Comparison of ENCODE assay signal across 15 cellular contexts in the genomic region with DNA sequence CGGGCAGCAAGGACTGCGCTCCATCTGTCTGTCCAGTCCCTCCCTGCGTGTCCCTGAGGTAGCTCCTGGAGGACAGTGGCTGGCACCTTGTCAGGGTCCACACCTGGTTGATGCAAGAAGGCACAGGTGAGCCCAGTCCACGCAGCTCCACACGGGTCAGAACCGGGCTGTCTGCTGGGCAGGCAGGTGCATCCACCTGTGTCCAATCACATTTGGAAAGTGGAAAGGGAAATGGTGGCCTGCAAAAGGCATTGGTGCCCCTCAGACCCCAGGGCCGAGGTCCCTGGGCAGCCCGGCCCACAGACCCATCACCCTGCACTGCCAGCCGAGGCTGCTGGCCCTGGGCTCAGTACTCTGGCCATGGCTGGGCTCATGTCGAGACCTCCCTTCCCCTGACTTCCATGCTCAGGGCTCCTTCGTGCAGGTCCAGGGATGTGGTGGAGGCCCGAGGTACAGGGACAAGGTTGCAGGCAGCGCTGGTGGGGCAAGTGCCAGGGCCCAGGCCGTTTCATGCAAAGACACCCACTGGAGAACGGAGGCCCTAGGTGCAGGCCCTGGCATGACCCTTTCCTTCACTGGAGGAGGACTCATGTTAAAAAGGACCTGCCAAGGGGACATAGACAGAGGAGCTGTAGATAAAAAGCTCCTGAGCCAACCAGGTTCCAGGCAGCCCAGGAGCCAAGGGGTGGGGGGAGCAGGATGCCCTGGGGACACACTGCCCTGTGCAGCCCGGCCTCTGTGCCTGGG. TPM values are rescaled to one million over a fixed set of nuclear protein-coding genes. Genes with fewer than 3 reads are reported as not detected.
A peak's percentile ranks its signal among the peaks of the same experiment; 100 is the strongest.
DNase-seq lines count a peak whose midpoint lies in the region; ATAC-seq, FAIRE-seq and TF ChIP-seq lines count a peak whose summit lies in the region.
"Had no signal": no experiment of that assay in that cellular context is flagged by ENCODE, and none has a peak within 500 bp of the region (broad histone marks: within the 10 kb centered on the region; RNA-seq: fewer than 3 reads in every experiment).

No MANE protein-coding gene starts in this region.

- peak overlapping the region; percentile 99 for H4K91ac ChIP-seq in neuronal stem cell (ENCODE audit: low read depth, low read length, poor library complexity)

- peak overlapping the region; percentile 96 for H2BK12ac ChIP-seq in neuronal stem cell (ENCODE audit: low read length)

- H3K27ac Mint-ChIP-seq in Caco-2 (ENCODE audit: unreplicated experiment): peak overlapping the region; percentile 75

- TF ChIP-seq POLR2A in A549 (IDR thresholded peaks at IDR 0.05; ENCODE audit: low read length): no peak

- H3K4me1 Mint-ChIP-seq in Caco-2 (ENCODE audit: low read depth, unreplicated experiment): peaks cover 62% of the 10 kb centered on the region

- H3K9me3 ChIP-seq in A549: no peaks in the 10 kb centered on the region
- no peaks in the 10 kb centered on the region for H3K9me3 ChIP-seq in Caco-2
- H3K9me3 ChIP-seq in duodenal mucosa (ENCODE audit: control insufficient read depth in 1 of 2, low read length in 2 of 2): no peaks in the 10 kb centered on the region
- H3K9me3 ChIP-seq in neuronal stem cell (replicated peaks in 1 of 2; ENCODE audit: control insufficient read depth in 2 of 2, insufficient read depth in 1 of 2, low read depth in 1 of 2, low read length in 2 of 2): no peaks in the 10 kb centered on the region
- no peaks in the 10 kb centered on the region for H3K9me3 ChIP-seq in effector memory CD4-positive, alpha-beta T cell (ENCODE audit: control insufficient read depth, low read length)

- peak overlapping the region; percentile 100 for H2BK15ac ChIP-seq in neuronal stem cell (ENCODE audit: low read length)

- POLR2A ChIA-PET in A549 (lab: Yijun Ruan, JAX) (no interaction called here), Caco-2 (lab: Charles Lee) (interaction anchor here (0.6 to 1.7 kb wide), 11 partner anchors 8 to 1684 kb away, joined by 3 to 26 read pairs (median 4); a partner anchor contains a TSS)

- peak overlapping the region; percentile 100 for H2BK120ac ChIP-seq in neuronal stem cell (ENCODE audit: low read depth, low read length)

- H3K27me3 ChIP-seq in Caco-2 (replicated peaks; ENCODE audit: control insufficient read depth, insufficient read depth, low read length) (no peaks in the 10 kb centered on the region), duodenal mucosa (ENCODE audit: control insufficient read depth in 1 of 2, insufficient read depth in 2 of 2, low read length in 2 of 2) (peaks cover 0 to 3% of the 10 kb centered on the region in 2 donors), neuronal stem cell (ENCODE audit: control insufficient read depth in 3 of 3, insufficient read depth in 3 of 3, low read depth in 1 of 3, low read length in 3 of 3) (no peaks in the 10 kb centered on the region)
- no peaks in the 10 kb centered on the region for H3K27me3 ChIP-seq in effector memory CD4-positive, alpha-beta T cell (replicated peaks; ENCODE audit: control insufficient read depth, insufficient read depth, low read length, poor library complexity, severe bottlenecking)

- H2BK5ac ChIP-seq in neuronal stem cell (ENCODE audit: low read length): peak overlapping the region; percentile 99

- H3K27me3 Mint-ChIP-seq in Caco-2 (ENCODE audit: insufficient read depth, unreplicated experiment): no peaks in the 10 kb centered on the region

- peak overlapping the region; percentile 40 for H3K4me3 Mint-ChIP-seq in Caco-2 (ENCODE audit: unreplicated experiment)

- DNase-seq in A549 (ENCODE audit: low read depth in 1 of 2, low spot score in 1 of 2) (no peak), Caco-2 (peak in 1 of 2 experiments; percentile 48), neuronal stem cell (ENCODE audit: low spot score) (no peak), NCI-H69 (lab: John Stamatoyannopoulos, UW) (no peak), cerebellar nuclear complex (lab: John Stamatoyannopoulos, UW) (no peak)
- DNase-seq in effector memory CD4-positive, alpha-beta T cell: no peak
- DNase-seq: activated T-cell treated with anti-CD3 and anti-CD28 coated beads for 4 hours; anterior cingulate cortex; NK-92 treated with Interleukin-12 subunit alpha and Interleukin-12 subunit beta, amount 100 ng/mL, for 24 hours had no signal

- H3K4me2 ChIP-seq in A549: peak overlapping the region; percentile 58
- no peak overlapping the region for H3K4me2 ChIP-seq in neuronal stem cell (ENCODE audit: insufficient read depth, low read length, poor library complexity, severe bottlenecking)

- no peak for FAIRE-seq in A549 (lab: Jason Lieb, UNC)
- FAIRE-seq: GM12878 had no signal

- H3K27ac ChIP-seq in A549 (peak overlapping the region; percentile 38 to 80; a peak in 5 of 6 replicates), duodenal mucosa (ENCODE audit: low read depth, low read length) (peak overlapping the region; percentile 20), neuronal stem cell (replicated peaks; ENCODE audit: low read length) (peak overlapping the region; percentile 66)
- H3K27ac ChIP-seq in effector memory CD4-positive, alpha-beta T cell (ENCODE audit: insufficient read depth, low read length, poor library complexity, severe bottlenecking): no peak overlapping the region
- H3K27ac ChIP-seq: C4-2B had no signal

- TF ChIP-seq CTCF in A549 (IDR thresholded peaks at IDR 0.05) (no peak), Caco-2 (IDR thresholded peaks at IDR 0.05; ENCODE audit: insufficient read depth in 1 of 2, low read depth in 1 of 2, low read length in 1 of 2, severe bottlenecking in 1 of 2, unreplicated experiment in 1 of 2) (no peak)

- TF ChIP-seq EP300 in A549 (IDR thresholded peaks at IDR 0.05): no peak

- H3K4me3 ChIP-seq in A549 (no peak overlapping the region), Caco-2 (ENCODE audit: low read depth, low read length) (no peak overlapping the region), duodenal mucosa (ENCODE audit: low read depth in 1 of 2, low read length in 2 of 2) (no peak overlapping the region), neuronal stem cell (ENCODE audit: low read length in 2 of 2) (no peak overlapping the region)
- no peak overlapping the region for H3K4me3 ChIP-seq in effector memory CD4-positive, alpha-beta T cell (ENCODE audit: insufficient read depth, low read depth, low read length, poor library complexity, severe bottlenecking)
- H3K4me3 ChIP-seq: GM12878 had no signal

- H2AFZ ChIP-seq in neuronal stem cell (ENCODE audit: low read length): no peak overlapping the region

- WGBS in A549 (ENCODE audit: missing lambda C conversion rate): 77% methylated on average over 12 of the region's 16 CpGs
- WGBS in neuronal stem cell (ENCODE audit: extremely low coverage in 2 of 2, insufficient read length in 2 of 2, insufficient replicate concordance in 1 of 2), 2 donors: no CpG with 5 or more reads among the region's 16 CpGs

- H3K14ac ChIP-seq in neuronal stem cell (ENCODE audit: low read length): peak overlapping the region; percentile 75

- peaks cover 41% of the 10 kb centered on the region for H3K36me3 Mint-ChIP-seq in Caco-2 (ENCODE audit: insufficient read depth, unreplicated experiment)

- H3K4ac ChIP-seq in neuronal stem cell (ENCODE audit: low read length): peak overlapping the region; percentile 100

- H3K9ac ChIP-seq in duodenal mucosa (ENCODE audit: low read depth in 1 of 2, low read length in 2 of 2): no peak overlapping the region
- H3K9ac ChIP-seq in neuronal stem cell (ENCODE audit: low read depth, low read length, poor library complexity): peak overlapping the region; percentile 85

- H3K79me1 ChIP-seq in neuronal stem cell (ENCODE audit: low read depth, low read length): no peaks in the 10 kb centered on the region

- H4K8ac ChIP-seq in neuronal stem cell (ENCODE audit: low read depth, low read length): peak overlapping the region; percentile 93

- H3K4me1 ChIP-seq in A549: peaks cover 31% of the 10 kb centered on the region
- peaks cover 85% of the 10 kb centered on the region for H3K4me1 ChIP-seq in Caco-2
- peaks cover 25 to 37% of the 10 kb centered on the region in 2 donors for H3K4me1 ChIP-seq in duodenal mucosa (ENCODE audit: control insufficient read depth in 1 of 2, insufficient read depth in 2 of 2, low read length in 2 of 2)
- peaks cover 18 to 29% of the 10 kb centered on the region in 2 donors for H3K4me1 ChIP-seq in neuronal stem cell (ENCODE audit: control insufficient read depth in 2 of 2, insufficient read depth in 1 of 2, low read depth in 1 of 2, low read length in 2 of 2)
- peaks cover 3% of the 10 kb centered on the region for H3K4me1 ChIP-seq in effector memory CD4-positive, alpha-beta T cell (ENCODE audit: control insufficient read depth, insufficient read depth, low read length, poor library complexity, severe bottlenecking)

- intact Hi-C loops in Caco-2 (cut with micrococcal nuclease; ENCODE audit: unreplicated experiment): loop anchor here (1.0 kb wide), 1 partner anchor 7 kb away; no protein-coding TSS in a partner anchor

- H2AK5ac ChIP-seq in neuronal stem cell (ENCODE audit: low read depth, low read length): peak overlapping the region; percentile 100

- ATAC-seq in A549: peak in 1 of 2 experiments; percentile 35; a peak in 4 of 6 replicates
- ATAC-seq: GM12878 had no signal

- no peaks in the 10 kb centered on the region for H3K36me3 ChIP-seq in Caco-2 (ENCODE audit: control insufficient read depth, insufficient read depth, low read length)
- H3K36me3 ChIP-seq in duodenal mucosa (ENCODE audit: control insufficient read depth in 1 of 2, insufficient read depth in 2 of 2, low read length in 2 of 2): no peaks in the 10 kb centered on the region
- H3K36me3 ChIP-seq in neuronal stem cell (replicated peaks in 1 of 2; ENCODE audit: control insufficient read depth in 2 of 2, insufficient read depth in 2 of 2, low read length in 2 of 2): no peaks in the 10 kb centered on the region
- no peaks in the 10 kb centered on the region for H3K36me3 ChIP-seq in effector memory CD4-positive, alpha-beta T cell (ENCODE audit: control insufficient read depth, insufficient read depth, low read length)

- CTCF ChIA-PET in A549 (lab: Yijun Ruan, JAX) (interaction anchor here (0.8 to 5.2 kb wide), 7 partner anchors 12 to 210 kb away, joined by 3 to 30 read pairs (median 16); no protein-coding TSS in a partner anchor), Caco-2 (lab: Charles Lee) (interaction anchor here (0.8 to 4.4 kb wide), 12 partner anchors 8 to 93 kb away, joined by 3 to 37 read pairs (median 6); no protein-coding TSS in a partner anchor)

- no peak for TF ChIP-seq RAD21 in A549 (conservative IDR thresholded peaks at IDR 0.05 in 1 of 2, IDR thresholded peaks at IDR 0.05 in 1 of 2)

- H3K9me3 Mint-ChIP-seq in Caco-2 (ENCODE audit: unreplicated experiment): no peaks in the 10 kb centered on the region

- TSS peak; percentile 80 for BruUV-seq in Caco-2 (replicated peaks; lab: Mats Ljungman, UMichigan)

- peak overlapping the region; percentile 99 for H3K18ac ChIP-seq in neuronal stem cell (ENCODE audit: low read length)

- H3K23ac ChIP-seq in neuronal stem cell (ENCODE audit: low read depth, low read length, poor library complexity): peak overlapping the region; percentile 97

RNA-seq across cellular contexts. Expression of a gene that starts 38.9 kb away (rescaled TPM):
- not detected in 2 replicates for polyA plus RNA-seq in A549 (2011; rRNA removed)
- 0.04 TPM in 2 replicates for polyA plus RNA-seq in A549 (2012; cell fraction: cytosol; rRNA removed)
- 0.05 and 0.06 TPM in 2 replicates for polyA plus RNA-seq in A549 (2012; cell fraction: nucleus; rRNA removed)
- polyA plus RNA-seq in A549 (2017; fragmentation: RNase III; extraction: RNeasy Plus Mini Kit Qiagen cat#74134 plus additional on column Dnase treatment): not detected in 3 replicates
- 0.15 TPM in 1 of 2 replicates, not detected in the other for polyA minus RNA-seq in A549 (2011; rRNA and poly(A)+ RNA removed)
- not detected in 2 replicates for total RNA-seq in Caco-2 (2022)
- polyA plus RNA-seq in neuronal stem cell (2013, experiment 1 of 2): 1.0 TPM
- 0.82 TPM for polyA plus RNA-seq in neuronal stem cell (2013, experiment 2 of 2)
- total RNA-seq: GM12878 had no signal
- polyA plus RNA-seq: fibroblast of lung, GM12878 had no signal

RNA-seq across cellular contexts. Expression of a gene that starts 49.5 kb away (rescaled TPM):
- polyA plus RNA-seq in A549 (2011; rRNA removed): not detected in 2 replicates
- polyA plus RNA-seq in A549 (2012; cell fraction: cytosol; rRNA removed): not detected in 2 replicates
- not detected in 2 replicates for polyA plus RNA-seq in A549 (2012; cell fraction: nucleus; rRNA removed)
- not detected in 3 replicates for polyA plus RNA-seq in A549 (2017; fragmentation: RNase III; extraction: RNeasy Plus Mini Kit Qiagen cat#74134 plus additional on column Dnase treatment)
- polyA minus RNA-seq in A549 (2011; rRNA and poly(A)+ RNA removed): not detected in 2 replicates
- not detected in 2 replicates for total RNA-seq in Caco-2 (2022)
- not detected for polyA plus RNA-seq in neuronal stem cell (2013, experiment 1 of 2)
- not detected for polyA plus RNA-seq in neuronal stem cell (2013, experiment 2 of 2)
- total RNA-seq: dermis microvascular lymphatic vessel endothelial cell, fibroblast of lung, GM12878, urinary bladder had no signal
- polyA plus RNA-seq: fibroblast of lung, GM12878 had no signal

RNA-seq across cellular contexts. Expression of a gene that starts 59.8 kb away (rescaled TPM):
- polyA plus RNA-seq in A549 (2011; rRNA removed) (not detected in 2 replicates), A549 (2017; fragmentation: RNase III; extraction: RNeasy Plus Mini Kit Qiagen cat#74134 plus additional on column Dnase treatment) (not detected in 3 replicates)
- polyA plus RNA-seq in A549 (2012; cell fraction: cytosol; rRNA removed): 0.01 TPM in 1 of 2 replicates, not detected in the other
- polyA plus RNA-seq in A549 (2012; cell fraction: nucleus; rRNA removed): not detected in 2 replicates
- not detected in 2 replicates for polyA minus RNA-seq in A549 (2011; rRNA and poly(A)+ RNA removed)
- 26.6 and 32.5 TPM in 2 replicates for total RNA-seq in Caco-2 (2022)
- 0.07 TPM for polyA plus RNA-seq in neuronal stem cell (2013, experiment 1 of 2)
- 0.06 TPM for polyA plus RNA-seq in neuronal stem cell (2013, experiment 2 of 2)
- total RNA-seq: dermis microvascular lymphatic vessel endothelial cell, fibroblast of lung, GM12878 had no signal
- polyA plus RNA-seq: fibroblast of lung, GM12878 had no signal
